In the genomic region with DNA sequence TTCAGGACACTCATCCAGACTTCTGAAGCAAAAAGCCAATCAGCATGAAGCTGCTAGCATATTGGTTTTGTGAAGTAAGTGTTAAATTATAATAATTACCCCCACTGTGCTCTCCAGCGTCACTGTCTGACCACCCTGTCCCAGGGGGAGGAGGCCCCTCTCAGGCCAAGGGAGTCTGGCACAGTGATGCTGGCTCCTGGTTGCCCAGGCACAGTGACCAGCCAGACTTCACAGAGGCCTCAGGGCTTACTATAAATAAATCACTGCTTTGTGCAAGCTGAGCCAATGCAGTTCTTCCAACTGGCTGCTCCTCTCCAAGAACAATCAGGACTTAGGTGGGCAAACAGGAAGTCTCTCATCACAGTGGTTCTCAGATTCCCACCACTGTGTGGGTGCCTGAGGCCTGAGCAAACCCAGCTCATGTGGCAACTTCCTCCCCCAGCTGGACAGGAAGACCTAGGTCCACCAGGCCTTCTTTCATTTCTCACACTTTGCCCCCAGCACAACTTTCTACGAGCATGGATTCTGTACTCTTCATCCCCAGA, we compare ENCODE assay signal across 9 cellular contexts. TPM values are rescaled to one million over a fixed set of nuclear protein-coding genes. Genes with fewer than 3 reads are reported as not detected.
DNase-seq lines count a peak whose midpoint lies in the region; ATAC-seq and TF ChIP-seq lines count a peak whose summit lies in the region.
"Had no signal": no experiment of that assay in that cellular context is flagged by ENCODE, and none has a peak within 500 bp of the region (broad histone marks: within the 10 kb centered on the region; RNA-seq: fewer than 3 reads in every experiment).

No MANE protein-coding gene starts in this region.

- H3K9me3 Mint-ChIP-seq in CD4-positive, alpha-beta T cell = no peaks in the 10 kb centered on the region

- peak overlapping the region; percentile 42 for H3K4me3 Mint-ChIP-seq in CD4-positive, alpha-beta T cell

- no peaks in the 10 kb centered on the region for H3K36me3 Mint-ChIP-seq in CD4-positive, alpha-beta T cell (ENCODE audit: low read depth)

- H3K9ac ChIP-seq in HUES48 (ENCODE audit: low read depth, low read length) = peak overlapping the region; percentile 32; the same call in 1 of the 2 replicates

- TF ChIP-seq CTCF in CD4-positive, alpha-beta T cell (IDR thresholded peaks at IDR 0.05) = no peak
- TF ChIP-seq CTCF in brain microvascular endothelial cell (IDR thresholded peaks at IDR 0.05; ENCODE audit: low read depth, low read length, missing control alignments) = no peak

- POLR2A ChIA-PET in CD4-positive, alpha-beta T cell (lab: Charles Lee) = no interaction called here

- ATAC-seq in CD4-positive, alpha-beta T cell (ENCODE audit: poor library complexity) = no peak
- ATAC-seq in HG03175 (IDR thresholded peaks at IDR 0.05; ENCODE audit: unreplicated experiment) = no peak

- H3K27ac ChIP-seq in CD4-positive, alpha-beta T cell (ENCODE audit: low read depth, low read length) = no peak overlapping the region
- peak overlapping the region; percentile 90 for H3K27ac ChIP-seq in HUES48 (ENCODE audit: low read depth, low read length)
- peak overlapping the region; percentile 10 for H3K27ac ChIP-seq in brain microvascular endothelial cell

- CTCF ChIA-PET in CD4-positive, alpha-beta T cell (lab: Charles Lee) = interaction anchor here (1.5 kb wide), 1 partner anchor 58 kb away, joined by 3 read pairs; no protein-coding TSS in a partner anchor

- no peak for TF ChIP-seq POLR2A in erythroblast (IDR thresholded peaks at IDR 0.05; ENCODE audit: low read length)

- H3K9me3 ChIP-seq in CD4-positive, alpha-beta T cell (ENCODE audit: control insufficient read depth, low read length) = no peaks in the 10 kb centered on the region
- no peaks in the 10 kb centered on the region for H3K9me3 ChIP-seq in HUES48 (ENCODE audit: control insufficient read depth, insufficient read depth, low read length)

- in situ Hi-C loops in brain microvascular endothelial cell (cut with HindIII; ENCODE audit: low pct_ligation_motif_present, low sequenced_read_pairs) = no loop called here

- intact Hi-C loops in CD4-positive, alpha-beta T cell (cut with DNase I, micrococcal nuclease) = no loop called here

- H3K27ac Mint-ChIP-seq in CD4-positive, alpha-beta T cell = no peak overlapping the region

- DNase-seq in CD4-positive, alpha-beta T cell = no peak
- DNase-seq in brain microvascular endothelial cell (no peak), myocyte (ENCODE audit: low read depth) (peak; percentile 64), SIG-M5 treated with dmso at 0.1 percent for 504 hours (lab: John Stamatoyannopoulos, UW; ENCODE audit: unreplicated experiment) (no peak), erythroblast (lab: John Stamatoyannopoulos, UW) (no peak)
- DNase-seq in stimulated activated CD4-positive, alpha-beta T cell treated with anti-CD3 and anti-CD28 coated beads, Interleukin-2, amount 100 ng/mL, for 24 hours = no peak

- H3K4me1 Mint-ChIP-seq in CD4-positive, alpha-beta T cell (ENCODE audit: low read depth) = peaks cover 20% of the 10 kb centered on the region

- H3K4me3 ChIP-seq in HUES48 (ENCODE audit: low read depth, low read length) = peak overlapping the region; percentile 76
- no peak overlapping the region for H3K4me3 ChIP-seq in brain microvascular endothelial cell (ENCODE audit: low read depth, low read length)

- H3K27me3 Mint-ChIP-seq in CD4-positive, alpha-beta T cell = no peaks in the 10 kb centered on the region

- no peaks in the 10 kb centered on the region for H3K27me3 ChIP-seq in CD4-positive, alpha-beta T cell (ENCODE audit: control insufficient read depth, insufficient read depth, low read length)
- H3K27me3 ChIP-seq in HUES48 (ENCODE audit: control insufficient read depth, insufficient read depth, low read length) (no peaks in the 10 kb centered on the region), brain microvascular endothelial cell (replicated peaks) (no peaks in the 10 kb centered on the region)

- peaks cover 27% of the 10 kb centered on the region for H3K4me1 ChIP-seq in HUES48 (ENCODE audit: control insufficient read depth, insufficient read depth, low read length)

- peaks cover 3% of the 10 kb centered on the region; the same call in 1 of the 2 replicates for H3K36me3 ChIP-seq in HUES48 (ENCODE audit: control insufficient read depth, insufficient read depth, low read length)
- H3K36me3 ChIP-seq in brain microvascular endothelial cell (replicated peaks) = no peaks in the 10 kb centered on the region

RNA-seq across cellular contexts. Expression of a gene that starts 1.7 kb away (rescaled TPM):
- total RNA-seq in CD4-positive, alpha-beta T cell = 1 to 10 TPM; 2.6 to 2.8 TPM
- 56.5 and 66.6 TPM in 2 replicates for total RNA-seq in myocyte
- polyA plus RNA-seq in myocyte (2012) = 19.8 TPM

RNA-seq across cellular contexts. Expression of a gene that starts 56.2 kb away (rescaled TPM):
- total RNA-seq in CD4-positive, alpha-beta T cell = not detected
- total RNA-seq in myocyte = not detected in 2 replicates
- polyA plus RNA-seq in myocyte (2012) = not detected
- total RNA-seq: bronchial epithelial cell had no signal

Comparison
In these comparisons a context has a peak if more than half of its experiments do, and no peak if none do; other contexts are left out.
1. RNA of a gene that starts 1.7 kb away (total RNA-seq): 56.5 to 66.6 TPM in myocyte; 2.6 to 2.8 TPM in CD4-positive, alpha-beta T cell; every median in the first group is over 10 times any median in the second.